In the genomic region with DNA sequence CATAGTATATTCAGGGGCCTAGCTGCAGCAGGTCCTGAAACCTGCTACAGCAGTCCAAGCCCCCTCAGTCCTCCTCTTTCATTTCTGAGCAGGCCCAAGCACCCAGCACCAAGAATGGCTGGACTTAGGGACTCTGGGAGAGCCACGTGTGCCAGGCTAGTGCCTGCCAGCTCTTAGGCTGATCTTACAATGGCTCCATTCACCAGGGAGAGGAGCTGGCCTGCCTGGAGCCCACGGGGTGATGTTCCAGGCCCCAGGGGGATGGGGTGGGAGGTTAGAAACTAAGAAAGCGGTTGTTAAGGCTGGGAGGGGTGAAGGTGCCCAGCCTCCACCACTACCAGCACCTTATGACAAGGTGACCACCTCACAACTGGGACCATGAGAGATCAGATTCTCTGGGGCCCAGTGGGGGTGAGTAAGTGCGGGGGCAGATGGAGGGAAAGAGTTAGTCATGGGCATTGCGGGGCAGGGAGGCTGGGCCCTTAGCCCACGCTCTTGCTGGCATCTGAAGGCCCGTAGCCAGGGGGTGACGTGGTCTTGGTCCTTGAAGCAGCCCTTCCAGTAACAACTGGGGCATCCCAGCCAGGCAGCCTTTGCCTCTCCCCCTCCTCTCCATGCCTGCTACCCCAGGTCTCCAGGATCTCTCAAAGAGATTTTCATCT, we compare ENCODE assay signal across 13 cellular contexts. TPM values are rescaled to one million over a fixed set of nuclear protein-coding genes. Genes with fewer than 3 reads are reported as not detected.
A peak's percentile ranks its signal among the peaks of the same experiment; 100 is the strongest.
DNase-seq lines count a peak whose midpoint lies in the region; FAIRE-seq and TF ChIP-seq lines count a peak whose summit lies in the region.
"Had no signal": no experiment of that assay in that cellular context is flagged by ENCODE, and none has a peak within 500 bp of the region (broad histone marks: within the 10 kb centered on the region; RNA-seq: fewer than 3 reads in every experiment).

No MANE protein-coding gene starts in this region.

- peak overlapping the region; percentile 16 for H2AFZ ChIP-seq in ACC112 (ENCODE audit: low read length, unreplicated experiment)

- peak overlapping the region; percentile 66 for H3K27ac ChIP-seq in ACC112 (ENCODE audit: low read depth, low read length)
- H3K27ac ChIP-seq: upper lobe of right lung had no signal

- no TSS peak for BruUV-seq in Caco-2 (replicated peaks; lab: Mats Ljungman, UMichigan)

- POLR2A ChIA-PET in Caco-2 (lab: Charles Lee): no interaction called here

- H3K4me3 Mint-ChIP-seq in Caco-2 (ENCODE audit: unreplicated experiment): no peak overlapping the region
- H3K4me3 Mint-ChIP-seq: endodermal cell had no signal

- no peaks in the 10 kb centered on the region for H3K4me1 Mint-ChIP-seq in Caco-2 (ENCODE audit: low read depth, unreplicated experiment)

- intact Hi-C loops in Caco-2 (cut with micrococcal nuclease; ENCODE audit: unreplicated experiment): no loop called here

- peak; percentile 42 for FAIRE-seq in HTR-8/SVneo (lab: Jason Lieb, UNC)

- TF ChIP-seq CTCF in cardiac fibroblast (IDR thresholded peaks at IDR 0.05; ENCODE audit: low read depth, low read length): no peak
- TF ChIP-seq CTCF in Caco-2 (IDR thresholded peaks at IDR 0.05; ENCODE audit: insufficient read depth in 1 of 2, low read depth in 1 of 2, low read length in 1 of 2, severe bottlenecking in 1 of 2, unreplicated experiment in 1 of 2): no peak

- H3K36me3 Mint-ChIP-seq in Caco-2 (ENCODE audit: insufficient read depth, unreplicated experiment): no peaks in the 10 kb centered on the region
- H3K36me3 Mint-ChIP-seq: CD4-positive, alpha-beta memory T cell had no signal

- H3K36me3 ChIP-seq in ACC112 (ENCODE audit: insufficient read depth, low read length) (no peaks in the 10 kb centered on the region), Caco-2 (ENCODE audit: control insufficient read depth, insufficient read depth, low read length) (no peaks in the 10 kb centered on the region)
- H3K36me3 ChIP-seq: upper lobe of right lung had no signal

- no peak overlapping the region for H3K27ac Mint-ChIP-seq in Caco-2 (ENCODE audit: unreplicated experiment)
- H3K27ac Mint-ChIP-seq: CD4-positive, alpha-beta memory T cell; endodermal cell had no signal

- CTCF ChIA-PET in Caco-2 (lab: Charles Lee): no interaction called here

- no peaks in the 10 kb centered on the region for H3K79me2 ChIP-seq in ACC112 (ENCODE audit: control insufficient read depth, insufficient read depth, low read length, unreplicated experiment)

- H3K9me3 ChIP-seq in Caco-2: no peaks in the 10 kb centered on the region
- H3K9me3 ChIP-seq: upper lobe of right lung had no signal

- H3K4me1 ChIP-seq in ACC112 (ENCODE audit: control insufficient read depth, insufficient read depth, low read length, unreplicated experiment) (peaks cover 51% of the 10 kb centered on the region), Caco-2 (peaks cover 21% of the 10 kb centered on the region)

- H3K9me3 Mint-ChIP-seq in Caco-2 (ENCODE audit: unreplicated experiment): no peaks in the 10 kb centered on the region
- H3K9me3 Mint-ChIP-seq: CD4-positive, alpha-beta memory T cell; endodermal cell had no signal

- H3K27me3 ChIP-seq in ACC112 (ENCODE audit: insufficient read depth, low read length): no peaks in the 10 kb centered on the region
- no peaks in the 10 kb centered on the region for H3K27me3 ChIP-seq in Caco-2 (replicated peaks; ENCODE audit: control insufficient read depth, insufficient read depth, low read length)
- H3K27me3 ChIP-seq: upper lobe of right lung had no signal

- DNase-seq in HTR-8/SVneo (ENCODE audit: insufficient read length, low spot score) (no peak), cardiac fibroblast (ENCODE audit: low read depth in 2 of 2) (peak; percentile 71 to 80), nucleus accumbens (lab: John Stamatoyannopoulos, UW) (peak; percentile 46 to 97 (median 88)), DMS53 (lab: John Stamatoyannopoulos, UW) (no peak), NCI-H1417 (lab: John Stamatoyannopoulos, UW) (no peak), T-helper 9 cell (no peak), Caco-2 (no peak)
- DNase-seq: activated CD8-positive, alpha-beta memory T cell treated with anti-CD3 and anti-CD28 coated beads for 24 hours; CD4-positive, alpha-beta memory T cell; endodermal cell; left colon; upper lobe of right lung had no signal

- H3K4me3 ChIP-seq in ACC112 (ENCODE audit: low read depth, low read length) (no peak overlapping the region), cardiac fibroblast (replicated peaks in 1 of 2; ENCODE audit: low read depth in 2 of 2, low read length in 2 of 2) (no peak overlapping the region), Caco-2 (ENCODE audit: low read depth, low read length) (no peak overlapping the region)
- H3K4me3 ChIP-seq: upper lobe of right lung had no signal

- no peaks in the 10 kb centered on the region for H3K27me3 Mint-ChIP-seq in Caco-2 (ENCODE audit: insufficient read depth, unreplicated experiment)
- H3K27me3 Mint-ChIP-seq: CD4-positive, alpha-beta memory T cell had no signal

RNA-seq across cellular contexts. Expression of gene CLIC4, which starts 30.3 kb away (rescaled TPM):
- total RNA-seq in Caco-2 (2022): 125 and 140 TPM in 2 replicates

Comparison
In these comparisons a context has a peak if more than half of its experiments do, and no peak if none do; other contexts are left out.
1. DNase-seq: peak in cardiac fibroblast (2 of 2) and nucleus accumbens (56 of 56); none in HTR-8/SVneo (single experiment), DMS53 (single experiment), NCI-H1417 (0 of 3), T-helper 9 cell (single experiment) and Caco-2 (0 of 2).